In genomic region chr4:40199999-40200880, GRCh38 we compare ENCODE assay signal across 8 cellular contexts. TPM values are rescaled to one million over a fixed set of nuclear protein-coding genes. Genes with fewer than 3 reads are reported as not detected.
DNase-seq lines count a peak whose midpoint lies in the region; ATAC-seq and TF ChIP-seq lines count a peak whose summit lies in the region.

No MANE protein-coding gene starts in this region.

- no peaks in the 10 kb centered on the region for H3K9me3 ChIP-seq in Panc1 (ENCODE audit: control insufficient read depth, insufficient read depth, low read depth, low read length)

- intact Hi-C loops in Panc1 (cut with micrococcal nuclease; ENCODE audit: unreplicated experiment) = no loop called here

- no peaks in the 10 kb centered on the region for H3K36me3 ChIP-seq in Panc1 (ENCODE audit: control insufficient read depth, insufficient read depth, low read length)

- no peaks in the 10 kb centered on the region for H3K27me3 ChIP-seq in Panc1 (ENCODE audit: control insufficient read depth, insufficient read depth, low read length)

- DNase-seq in Panc1 (ENCODE audit: low read depth, low spot score) (no peak), renal cortical epithelial cell (ENCODE audit: low read depth) (peak; percentile 59), NCI-H2171 treated with DMSO at 0.1 percent for 48 hours (lab: John Stamatoyannopoulos, UW) (no peak), HT-29 (ENCODE audit: low spot score) (no peak), NCI-H1436 treated with DMSO at 0.1 percent for 48 hours (lab: John Stamatoyannopoulos, UW) (no peak)
- DNase-seq in activated naive CD4-positive, alpha-beta T cell treated with anti-CD3 and anti-CD28 coated beads, Interleukin-2, amount 50 U/mL, for 16 hours = peak; percentile 55

- peaks cover 5% of the 10 kb centered on the region for H3K4me1 ChIP-seq in Panc1 (ENCODE audit: control insufficient read depth, insufficient read depth, low read length)

- POLR2A ChIA-PET in Panc1 (lab: Charles Lee) = no interaction called here

- ATAC-seq in GM18867 (IDR thresholded peaks at IDR 0.05; ENCODE audit: unreplicated experiment) (peak; percentile 55), HG02885 (IDR thresholded peaks at IDR 0.05; ENCODE audit: poor library complexity, unreplicated experiment) (peak; percentile 70), Panc1 (no peak)

- no peak for TF ChIP-seq CTCF in Panc1 (IDR thresholded peaks at IDR 0.05)

- H3K27ac ChIP-seq in Panc1 (ENCODE audit: low read length) = peak overlapping the region; percentile 77

- CTCF ChIA-PET in Panc1 (lab: Charles Lee) = no interaction called here

- no peak overlapping the region for H3K4me3 ChIP-seq in Panc1 (ENCODE audit: low read depth in 2 of 2, low read length in 2 of 2)

- in situ Hi-C loops in Panc1 (cut with HindIII; ENCODE audit: low pct_unique_long_range_greater_than_20kb, low sequenced_read_pairs) = no loop called here

- BruUV-seq in Panc1 (replicated peaks; lab: Mats Ljungman, UMichigan) = no TSS peak

RNA-seq across cellular contexts. Expression of gene RHOH, which starts 3.4 kb away (rescaled TPM):
- total RNA-seq in Panc1 (2021; ENCODE audit: unreplicated experiment) (1.2 TPM), renal cortical epithelial cell (not detected in 2 replicates)
- polyA plus RNA-seq in Panc1 (2012; ENCODE audit: insufficient read length) = 0.29 TPM
- total RNA-seq in HT-29 (2014; rRNA removed; shearing (Covaris generic)) = not detected in 2 replicates

Comparison
In these comparisons a context has a peak if more than half of its experiments do, and no peak if none do; other contexts are left out.
1. DNase-seq: peak in activated naive CD4-positive, alpha-beta T cell treated with anti-CD3 and anti-CD28 coated beads, Interleukin-2, amount 50 U/mL, for 16 hours (single experiment) and renal cortical epithelial cell (single experiment); none in Panc1 (single experiment), NCI-H2171 treated with DMSO at 0.1 percent for 48 hours (single experiment), HT-29 (single experiment) and NCI-H1436 treated with DMSO at 0.1 percent for 48 hours (single experiment).